1 cellular context compared by ENCODE assay signal in the genomic region with DNA sequence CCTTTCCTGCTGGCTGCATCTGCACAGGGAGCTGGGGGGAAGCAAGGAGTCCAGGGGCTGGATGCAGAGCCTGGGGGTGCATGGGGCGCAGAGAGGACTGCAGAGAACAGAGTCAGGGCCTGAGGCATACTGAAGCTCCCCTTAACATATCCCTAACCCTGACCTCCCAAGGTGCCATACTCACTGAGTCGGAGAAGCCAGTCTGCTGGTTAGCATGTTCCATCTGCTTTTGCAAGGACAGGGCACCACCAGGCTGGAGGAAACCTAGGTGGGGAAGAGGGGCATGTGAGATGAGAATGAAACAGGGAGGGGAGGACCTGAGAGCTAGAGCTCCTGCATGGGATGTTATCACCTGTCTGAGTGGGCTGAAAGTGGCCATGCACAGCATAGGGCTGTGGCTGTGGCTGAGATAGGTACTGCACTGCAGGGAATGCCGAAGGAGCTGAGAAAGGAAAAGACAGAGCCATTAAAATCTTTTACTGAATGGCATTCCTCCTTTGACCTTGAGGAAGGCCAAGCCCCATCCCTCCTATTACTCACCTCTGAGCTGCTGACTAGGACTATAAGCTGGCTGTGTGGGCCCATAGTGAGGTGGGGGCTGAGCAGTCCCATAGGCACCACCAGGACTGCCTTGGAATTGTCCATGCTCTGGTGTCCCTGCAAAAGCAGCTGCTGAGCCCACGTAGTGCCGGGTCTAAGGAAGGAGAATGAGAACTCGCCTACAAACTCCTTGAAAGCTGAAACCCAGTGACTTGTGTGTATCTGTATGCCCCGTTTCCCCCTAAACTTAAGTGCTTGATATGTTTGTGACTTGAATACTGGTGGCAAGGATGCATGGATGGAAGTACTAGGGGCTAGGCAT.
A peak's percentile ranks its signal among the peaks of the same experiment; 100 is the strongest.
TF ChIP-seq lines count a peak whose summit lies in the region.

No MANE protein-coding gene starts in this region.

TF ChIP-seq in HCT116, 20 proteins besides CTCF, POLR2A, EP300 and RAD21:
- peak; percentile 30; the same call in 1 of the 2 replicates for TF ChIP-seq POLR2AphosphoS5 (IDR thresholded peaks at IDR 0.05; ENCODE audit: low read depth, low read length)
- TF ChIP-seq EGR1 (IDR thresholded peaks at IDR 0.05; ENCODE audit: low read depth): no peak
- TF ChIP-seq CEBPB (IDR thresholded peaks at IDR 0.05; ENCODE audit: low read depth): no peak
